In genomic region chr7:378551-379455, GRCh38 we compare ENCODE assay signal across 2 cellular contexts.
TF ChIP-seq lines count a peak whose summit lies in the region.

No MANE protein-coding gene starts in this region.

TF ChIP-seq in SK-N-SH, 30 proteins besides CTCF, POLR2A, EP300 and RAD21 (continued from another document):
- TF ChIP-seq MAX (IDR thresholded peaks at IDR 0.05; ENCODE audit: low read depth) = no peak

TF ChIP-seq in SK-N-SH treated with all-trans-retinoic acid at 6 μM for 48 hours, 23 proteins besides CTCF, POLR2A, EP300 and RAD21 (continued from another document):
- TF ChIP-seq POU6F1 (CRISPR knock-in tag; IDR thresholded peaks at IDR 0.05; ENCODE audit: borderline replicate concordance, low read depth) (no peak), ZNF8 (CRISPR knock-in tag; IDR thresholded peaks at IDR 0.05) (no peak)
TF ChIP-seq in SK-N-SH treated with all-trans-retinoic acid at 6 μM for 48 hours: peak in this region for 0.
